In the genomic region with DNA sequence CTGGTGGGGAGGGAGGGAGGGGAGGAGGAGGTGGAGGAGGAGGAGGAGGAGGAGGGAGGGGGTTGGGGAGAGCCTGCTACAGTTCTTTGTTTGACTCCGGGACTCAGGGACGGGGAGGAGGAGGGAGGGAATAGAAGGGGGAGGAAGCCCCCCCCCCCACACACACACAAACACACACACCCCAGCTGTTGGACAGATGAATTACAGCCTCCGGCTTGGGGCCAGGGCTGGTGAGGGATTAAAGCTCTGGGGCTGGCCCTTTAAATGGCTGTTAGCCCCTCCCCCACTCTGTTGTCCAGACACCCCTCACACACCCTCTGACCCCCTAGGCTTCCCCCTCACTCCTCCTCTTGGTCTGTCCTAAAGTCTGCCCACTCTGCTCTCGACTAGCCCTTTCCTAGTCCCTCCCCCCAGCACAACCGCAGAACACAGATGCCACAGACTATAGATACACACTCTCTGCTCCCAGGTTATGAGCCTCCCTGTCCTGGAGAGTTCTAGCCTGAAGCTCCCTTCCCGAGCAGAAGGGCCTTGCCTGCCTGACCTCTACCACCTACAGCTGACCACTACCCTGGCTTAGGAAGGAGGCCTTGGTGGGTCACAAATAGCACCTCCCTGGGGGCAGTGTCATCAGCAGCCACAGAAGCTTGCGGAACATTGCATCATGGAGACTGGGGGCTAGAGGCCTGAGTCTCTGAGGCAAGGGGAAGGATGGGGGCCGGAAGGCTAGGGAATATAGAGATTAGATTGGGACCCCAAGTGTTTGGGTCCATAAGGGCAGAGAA, we compare ENCODE assay signal across 8 cellular contexts. TPM values are rescaled to one million over a fixed set of nuclear protein-coding genes. Genes with fewer than 3 reads are reported as not detected.
DNase-seq lines count a peak whose midpoint lies in the region; ATAC-seq and TF ChIP-seq lines count a peak whose summit lies in the region.

No MANE protein-coding gene starts in this region.

- H2AFZ ChIP-seq in PC-3 (ENCODE audit: low read length): no peak overlapping the region

- no peaks in the 10 kb centered on the region for H3F3A ChIP-seq in PC-3 (ENCODE audit: low read length, unreplicated experiment)

- peaks cover 2% of the 10 kb centered on the region for H3K4me1 ChIP-seq in BE2C
- peaks cover 38% of the 10 kb centered on the region for H3K4me1 ChIP-seq in HAP-1
- peaks cover 36% of the 10 kb centered on the region for H3K4me1 ChIP-seq in PC-3 (ENCODE audit: insufficient read depth, low read length)
- peaks cover 45% of the 10 kb centered on the region for H3K4me1 ChIP-seq in lower lobe of right lung
- peaks cover 37 to 84% (median 50%) of the 10 kb centered on the region in 4 donors for H3K4me1 ChIP-seq in transverse colon

- H3K4me2 ChIP-seq in PC-3 (ENCODE audit: low read length): peak overlapping the region; percentile 70

- intact Hi-C loops in PC-3 (cut with micrococcal nuclease) (no loop called here), lower lobe of right lung (cut with DNase I) (no loop called here), transverse colon (cut with DNase I; ENCODE audit: low total_unique reads) (no loop called here)

- no peak for TF ChIP-seq EP300 in transverse colon (IDR thresholded peaks at IDR 0.05; ENCODE audit: low read depth)

- peaks cover 23% of the 10 kb centered on the region for H3K79me2 ChIP-seq in PC-3 (ENCODE audit: low read length)

- H3K4me3 ChIP-seq in BE2C (ENCODE audit: low read depth, low read length) (peak overlapping the region; percentile 48), HAP-1 (peak overlapping the region; percentile 9; the same call in 1 of the 2 replicates), PC-3 (ENCODE audit: low read length) (no peak overlapping the region), lower lobe of right lung (peak overlapping the region; percentile 6), transverse colon (peak overlapping the region in 3 of 4 donors; percentile 11 to 79 (median 20))

- H3K9ac ChIP-seq in PC-3 (ENCODE audit: low read length): no peak overlapping the region

- 17 to 32% methylated on average over 1 to 6 of the region's 8 CpGs for WGBS in transverse colon (ENCODE audit: low coverage in 1 of 2), 2 donors

- H3K27me3 ChIP-seq in BE2C (no peaks in the 10 kb centered on the region), HAP-1 (ENCODE audit: low read depth) (no peaks in the 10 kb centered on the region), PC-3 (ENCODE audit: low read length) (no peaks in the 10 kb centered on the region), lower lobe of right lung (ENCODE audit: low read depth) (no peaks in the 10 kb centered on the region), transverse colon (no peaks in the 10 kb centered on the region)

- BruUV-seq in PC-3 (replicated peaks; lab: Mats Ljungman, UMichigan): no TSS peak

- H3K9me3 ChIP-seq in BE2C (no peaks in the 10 kb centered on the region), HAP-1 (no peaks in the 10 kb centered on the region), PC-3 (ENCODE audit: low read length) (no peaks in the 10 kb centered on the region), lower lobe of right lung (no peaks in the 10 kb centered on the region), transverse colon (no peaks in the 10 kb centered on the region)

- TF ChIP-seq POLR2A in transverse colon (IDR thresholded peaks at IDR 0.05): no peak

- DNase-seq in BE2C (peak; percentile 47), HAP-1 (ENCODE audit: low spot score in 2 of 2) (peak; percentile 75 to 82), PC-3 (no peak), cerebellar cortex (ENCODE audit: low spot score) (peak; percentile 78), lower lobe of right lung (no peak), transverse colon (peak; percentile 53), COLO829 (ENCODE audit: low spot score) (no peak)

- ATAC-seq in PC-3: no peak
- no peak for ATAC-seq in lower lobe of right lung
- no peak for ATAC-seq in HG03139 (IDR thresholded peaks at IDR 0.05; ENCODE audit: unreplicated experiment)

- H3K27ac ChIP-seq in PC-3 (ENCODE audit: low read length): no peak overlapping the region
- peak overlapping the region; percentile 5 for H3K27ac ChIP-seq in lower lobe of right lung
- H3K27ac ChIP-seq in transverse colon: peak overlapping the region; percentile 97 to 99 (median 99)

- no peak for TF ChIP-seq CTCF in BE2C (IDR thresholded peaks at IDR 0.05; ENCODE audit: low read depth, low read length)
- TF ChIP-seq CTCF in PC-3 (conservative IDR thresholded peaks at IDR 0.05; ENCODE audit: low read depth, low read length): no peak
- no peak for TF ChIP-seq CTCF in lower lobe of right lung (IDR thresholded peaks at IDR 0.05)
- no peak for TF ChIP-seq CTCF in transverse colon (IDR thresholded peaks at IDR 0.05)

- CTCF ChIA-PET in PC-3 (lab: Charles Lee): no interaction called here

- H3K9me2 ChIP-seq in PC-3 (replicated peaks; ENCODE audit: low read length): no peaks in the 10 kb centered on the region

- in situ Hi-C loops in HAP-1 (cut with MboI; ENCODE audit: low sequenced_read_pairs): no loop called here
- in situ Hi-C loops in transverse colon (cut with MboI; ENCODE audit: low pct_ligation_motif_present in 1 of 4, low pct_unique_long_range_greater_than_20kb in 1 of 4, low sequenced_read_pairs in 3 of 4): no loop called here

- H4K20me1 ChIP-seq in PC-3 (ENCODE audit: low read length): no peaks in the 10 kb centered on the region

- H3K36me3 ChIP-seq in BE2C (peaks cover 8% of the 10 kb centered on the region), HAP-1 (replicated peaks) (0 out of 2 replicates have a peak, but pooled peaks cover 5% of the 10 kb centered on the region), PC-3 (ENCODE audit: low read depth, low read length) (no peaks in the 10 kb centered on the region), lower lobe of right lung (peaks cover 8% of the 10 kb centered on the region), transverse colon (no peaks in the 10 kb centered on the region)

- POLR2A ChIA-PET in PC-3 (lab: Charles Lee; ENCODE audit: unreplicated experiment): no interaction called here

RNA-seq across cellular contexts. Expression of a gene that starts 4.5 kb away (rescaled TPM):
- polyA plus RNA-seq in BE2C (2012; ENCODE audit: insufficient read depth, insufficient read length, low read depth): 28.2 TPM
- total RNA-seq in PC-3 (2014; rRNA removed) (3.2 and 158 TPM in 2 replicates), lower lobe of right lung (46.1 TPM), transverse colon (10 to 100 TPM; 18.3 to 33.7 (median 30.2) TPM)

RNA-seq across cellular contexts. Expression of a gene that starts 16.4 kb away (rescaled TPM):
- 98.8 TPM for polyA plus RNA-seq in BE2C (2012; ENCODE audit: insufficient read depth, insufficient read length, low read depth)
- total RNA-seq in PC-3 (2014; rRNA removed): 1.5 TPM in 1 of 2 replicates, not detected in the other
- total RNA-seq in lower lobe of right lung: 12.0 TPM
- 10 to 100 TPM in 1 of 4 donors, 1 to 10 TPM in 3; 2.4 to 13.1 (median 6.8) TPM for total RNA-seq in transverse colon

RNA-seq across cellular contexts. Expression of a gene that starts 18.9 kb away (rescaled TPM):
- polyA plus RNA-seq in BE2C (2012; ENCODE audit: insufficient read depth, insufficient read length, low read depth): 331 TPM
- total RNA-seq in PC-3 (2014; rRNA removed) (403 and 409 TPM in 2 replicates), lower lobe of right lung (61.5 TPM), transverse colon (10 to 100 TPM; 59.8 to 95.3 (median 86.5) TPM)

RNA-seq across cellular contexts. Expression of a gene that starts 19.3 kb away (rescaled TPM):
- polyA plus RNA-seq in BE2C (2012; ENCODE audit: insufficient read depth, insufficient read length, low read depth): 21.6 TPM
- total RNA-seq in PC-3 (2014; rRNA removed): 16.7 and 23.1 TPM in 2 replicates
- total RNA-seq in lower lobe of right lung: 12.6 TPM
- 10 to 100 TPM in 1 of 4 donors, 1 to 10 TPM in 2, not detected in 1; 4.9 to 50.4 (median 9.6) TPM for total RNA-seq in transverse colon

RNA-seq across cellular contexts. Expression of a gene that starts 50.1 kb away (rescaled TPM):
- polyA plus RNA-seq in BE2C (2012; ENCODE audit: insufficient read depth, insufficient read length, low read depth): 66.8 TPM
- total RNA-seq in PC-3 (2014; rRNA removed) (102 and 151 TPM in 2 replicates), lower lobe of right lung (77.9 TPM), transverse colon (10 to 100 TPM; 53.0 to 71.6 (median 62.0) TPM)

Comparison
In these comparisons a context has a peak if more than half of its experiments do, and no peak if none do; other contexts are left out.
1. DNase-seq: peak in BE2C (single experiment), HAP-1 (2 of 2), cerebellar cortex (single experiment) and transverse colon (single experiment); none in PC-3 (single experiment), lower lobe of right lung (single experiment) and COLO829 (single experiment).